In the genomic region with DNA sequence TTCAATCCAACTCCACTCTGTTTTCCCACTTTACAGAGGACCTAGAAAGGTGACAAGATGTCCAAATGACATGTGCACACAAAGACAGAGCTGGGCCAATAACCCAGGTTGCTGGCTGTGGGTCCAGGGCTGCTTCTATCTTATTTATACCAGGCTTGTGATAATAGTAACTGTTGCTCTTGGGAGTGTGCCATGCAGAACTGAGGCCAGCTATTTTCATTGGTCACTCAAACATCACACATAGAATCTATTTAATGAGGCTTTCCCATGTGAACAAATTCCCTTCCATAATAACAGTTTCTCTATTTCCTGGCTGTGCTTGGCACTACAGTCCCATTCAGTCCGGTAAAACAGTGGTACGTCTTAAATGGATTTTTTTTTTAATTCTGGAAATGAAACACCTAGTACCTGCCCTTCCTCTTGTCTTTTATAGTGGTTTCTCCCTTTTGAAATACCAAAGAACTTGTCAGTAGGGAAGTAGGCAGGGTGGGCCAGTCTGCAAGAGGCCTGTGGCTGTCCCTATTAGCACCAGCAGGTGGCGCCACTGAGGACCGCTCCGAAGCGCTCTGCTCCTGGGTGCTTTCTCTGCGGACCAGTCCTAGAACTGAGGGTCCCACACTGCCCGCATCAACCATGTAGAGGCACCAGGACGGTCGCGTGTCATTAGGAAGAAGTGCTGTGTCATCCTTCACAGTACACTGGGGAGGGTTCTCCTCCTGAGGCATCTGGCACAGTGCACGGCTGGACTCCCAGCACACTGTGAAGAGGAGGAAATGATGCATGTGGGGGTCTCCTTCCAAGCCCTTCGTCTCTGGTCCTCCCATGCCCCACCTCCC, we compare ENCODE assay signal across 8 cellular contexts. TPM values are rescaled to one million over a fixed set of nuclear protein-coding genes. Genes with fewer than 3 reads are reported as not detected.
DNase-seq lines count a peak whose midpoint lies in the region; ATAC-seq, FAIRE-seq and TF ChIP-seq lines count a peak whose summit lies in the region.

No MANE protein-coding gene starts in this region.

- H3K4me1 ChIP-seq in SK-N-SH (ENCODE audit: control insufficient read depth in 1 of 2, insufficient read depth in 2 of 2, low read depth in 1 of 2, low read length in 1 of 2): peaks cover 7% of the 10 kb centered on the region in 2 experiments; a peak in 3 of 4 replicates
- no peaks in the 10 kb centered on the region for H3K4me1 ChIP-seq in small intestine (ENCODE audit: control insufficient read depth in 2 of 2, insufficient read depth in 1 of 2, low read depth in 1 of 2, low read length in 1 of 2)

- H3K9ac ChIP-seq in SK-N-SH: no peak overlapping the region

- DNase-seq in GDM1 (lab: John Stamatoyannopoulos, UW) (peak; percentile 28), SK-N-SH (peak; percentile 74), cardiac septum (ENCODE audit: low spot score) (peak; percentile 83), small intestine (peak; percentile 12)
- DNase-seq in activated naive CD4-positive, alpha-beta T cell treated with Interleukin-2 at 50 U/mL for 16 hours: peak; percentile 62

- intact Hi-C loops in cardiac septum (cut with DNase I): loop anchor here (5.0 to 10.0 kb wide), 3 partner anchors 147 to 362 kb away; a partner anchor contains a TSS

- peak; percentile 52 for ATAC-seq in HG03135 (IDR thresholded peaks at IDR 0.05; ENCODE audit: unreplicated experiment)
- ATAC-seq in HG03469 (IDR thresholded peaks at IDR 0.05; ENCODE audit: unreplicated experiment): no peak
- no peak for ATAC-seq in HG02870 (IDR thresholded peaks at IDR 0.05; ENCODE audit: unreplicated experiment)

- no peaks in the 10 kb centered on the region for H3K79me2 ChIP-seq in SK-N-SH (ENCODE audit: insufficient read depth)

- no peak for TF ChIP-seq EP300 in SK-N-SH (IDR thresholded peaks at IDR 0.05; ENCODE audit: borderline replicate concordance in 1 of 2, low read depth in 1 of 2, low read length in 1 of 2)

- no peak overlapping the region for H3K4me2 ChIP-seq in SK-N-SH

- H3K4me3 ChIP-seq in SK-N-SH (ENCODE audit: low read depth in 2 of 2, low read length in 1 of 2) (peak overlapping the region in 1 of 2 experiments; percentile 30; a peak in 1 of 4 replicates), small intestine (ENCODE audit: low read depth in 1 of 2, low read length in 2 of 2) (no peak overlapping the region)

- TF ChIP-seq RAD21 in SK-N-SH (IDR thresholded peaks at IDR 0.05; ENCODE audit: low read length): peak; percentile 43

- TF ChIP-seq CTCF in SK-N-SH (IDR thresholded peaks at IDR 0.05): peak; percentile 89

- no peak overlapping the region for H2AFZ ChIP-seq in SK-N-SH (ENCODE audit: low read depth)

- H3K27me3 ChIP-seq in SK-N-SH (ENCODE audit: insufficient read depth) (no peaks in the 10 kb centered on the region), small intestine (ENCODE audit: control insufficient read depth in 2 of 2, insufficient read depth in 2 of 2, low read length in 2 of 2) (no peaks in the 10 kb centered on the region)

- no peaks in the 10 kb centered on the region for H4K20me1 ChIP-seq in SK-N-SH (ENCODE audit: insufficient read depth)

- H3K9me2 ChIP-seq in SK-N-SH: no peaks in the 10 kb centered on the region

- H3K9me3 ChIP-seq in SK-N-SH (no peaks in the 10 kb centered on the region), small intestine (ENCODE audit: control insufficient read depth, low read depth) (no peaks in the 10 kb centered on the region)

- CTCF ChIA-PET in SK-N-SH (lab: Yijun Ruan, JAX): interaction anchor here (0.6 to 8.3 kb wide), 20 partner anchors 9 to 484 kb away, joined by 3 to 86 read pairs (median 3); no protein-coding TSS in a partner anchor

- peaks cover 18% of the 10 kb centered on the region for H3F3A ChIP-seq in SK-N-SH (replicated peaks; ENCODE audit: insufficient read depth)

- H3K36me3 ChIP-seq in SK-N-SH (replicated peaks in 1 of 2; ENCODE audit: control insufficient read depth in 1 of 2, insufficient read depth in 2 of 2, low read length in 1 of 2): peaks cover 15 to 52% of the 10 kb centered on the region in 2 experiments
- H3K36me3 ChIP-seq in small intestine (ENCODE audit: control insufficient read depth in 2 of 2, insufficient read depth in 2 of 2, low read length in 2 of 2): no peaks in the 10 kb centered on the region

- FAIRE-seq in small intestine (lab: Jason Lieb, UNC): no peak

- POLR2A ChIA-PET in SK-N-SH (lab: Yijun Ruan, JAX): no interaction called here

- 67% methylated on average over 13 of the region's 13 CpGs for WGBS in SK-N-SH (ENCODE audit: low lambda C conversion rate)
- WGBS in small intestine, 3 donors: 39 to 64% (median 55%) methylated on average over 13 of the region's 13 CpGs

- no peak overlapping the region for H3K27ac ChIP-seq in SK-N-SH (ENCODE audit: low read depth in 2 of 2, low read length in 1 of 2)
- H3K27ac ChIP-seq in small intestine (ENCODE audit: low read depth in 1 of 2, low read length in 1 of 2): no peak overlapping the region

TF ChIP-seq in SK-N-SH, 30 proteins besides CTCF, POLR2A, EP300 and RAD21:
- TF ChIP-seq MEF2A (IDR thresholded peaks at IDR 0.05; ENCODE audit: borderline replicate concordance, low read depth): no peak
- TF ChIP-seq SMC3 (IDR thresholded peaks at IDR 0.05; ENCODE audit: low read depth, low read length): peak; percentile 54

RNA-seq across cellular contexts. Expression of a gene that starts 52.1 kb away (rescaled TPM):
- polyA plus RNA-seq in SK-N-SH (2012; rRNA removed) (19.2 and 20.1 TPM in 2 replicates), small intestine (1 to 10 TPM in 1 of 3 donors, under 1 TPM in 2; under 0.01 to 3.3 (median 0.54) TPM)
- polyA plus RNA-seq in SK-N-SH (2012; cell fraction: cytosol; rRNA removed): 9.8 and 15.5 TPM in 2 replicates
- polyA plus RNA-seq in SK-N-SH (2012; cell fraction: nucleus; rRNA removed): 18.7 and 21.3 TPM in 2 replicates
- 3.0 TPM for total RNA-seq in cardiac septum

Comparison
In these comparisons a context has a peak if more than half of its experiments do, and no peak if none do; other contexts are left out.
1. DNase-seq: peak in every context shown above with its lines; median percentile 83 in cardiac septum; 74 in SK-N-SH; 62 in activated naive CD4-positive, alpha-beta T cell treated with Interleukin-2 at 50 U/mL for 16 hours; 28 in GDM1; 12 in small intestine.